In genomic region chr19:4402171-4403004, GRCh38 we compare ENCODE assay signal across 8 cellular contexts.
DNase-seq lines count a peak whose midpoint lies in the region; ATAC-seq and TF ChIP-seq lines count a peak whose summit lies in the region.

Gene CHAF1A, plus strand, starts transcription at chr19:4402640. Its CDS starts 123 bp downstream, at chr19:4402763.

- DNase-seq in NCI-H2029 (lab: John Stamatoyannopoulos, UW) (peak; percentile 99), T-helper 22 cell (ENCODE audit: low read depth) (peak; percentile 100), astrocyte of the cerebellum (ENCODE audit: low read depth) (peak; percentile 100), hepatic stellate cell (ENCODE audit: low spot score) (peak; percentile 100), cortex of kidney (lab: John Stamatoyannopoulos, UW) (no peak)

- in situ Hi-C loops in astrocyte of the cerebellum (cut with HindIII; ENCODE audit: low sequenced_read_pairs): no loop called here

- no peaks in the 10 kb centered on the region for H3K36me3 ChIP-seq in rectal smooth muscle tissue (ENCODE audit: control insufficient read depth, insufficient read depth, low read length)

- H3K9ac ChIP-seq in rectal smooth muscle tissue (ENCODE audit: low read length): peak within 1 kb of the TSS; percentile 61

- H3K27me3 ChIP-seq in rectal smooth muscle tissue (ENCODE audit: control insufficient read depth, insufficient read depth, low read length): no peaks in the 10 kb centered on the region

- H3K27ac ChIP-seq in rectal smooth muscle tissue (ENCODE audit: low read depth, low read length): peak within 1 kb of the TSS; percentile 87

- peak; percentile 73 for TF ChIP-seq POLR2A in GM18505 (IDR thresholded peaks at IDR 0.05; ENCODE audit: borderline replicate concordance, extremely low read depth, insufficient read depth, insufficient read length)

- H3K4me3 ChIP-seq in astrocyte of the cerebellum (ENCODE audit: low read depth, low read length) (peak within 1 kb of the TSS; percentile 84), rectal smooth muscle tissue (ENCODE audit: low read length) (peak within 1 kb of the TSS; percentile 90)

- ATAC-seq in GM18505 (IDR thresholded peaks at IDR 0.05; ENCODE audit: unreplicated experiment): peak; percentile 67
- peak; percentile 72 for ATAC-seq in HG02973 (IDR thresholded peaks at IDR 0.05; ENCODE audit: unreplicated experiment)

- peaks cover 11% of the 10 kb centered on the region for H3K4me1 ChIP-seq in rectal smooth muscle tissue (ENCODE audit: control insufficient read depth, insufficient read depth, low read length)

- TF ChIP-seq CTCF in astrocyte of the cerebellum (IDR thresholded peaks at IDR 0.05; ENCODE audit: low read depth, low read length, missing control alignments): no peak
